Comparison of ENCODE assay signal across 8 cellular contexts in the genomic region with DNA sequence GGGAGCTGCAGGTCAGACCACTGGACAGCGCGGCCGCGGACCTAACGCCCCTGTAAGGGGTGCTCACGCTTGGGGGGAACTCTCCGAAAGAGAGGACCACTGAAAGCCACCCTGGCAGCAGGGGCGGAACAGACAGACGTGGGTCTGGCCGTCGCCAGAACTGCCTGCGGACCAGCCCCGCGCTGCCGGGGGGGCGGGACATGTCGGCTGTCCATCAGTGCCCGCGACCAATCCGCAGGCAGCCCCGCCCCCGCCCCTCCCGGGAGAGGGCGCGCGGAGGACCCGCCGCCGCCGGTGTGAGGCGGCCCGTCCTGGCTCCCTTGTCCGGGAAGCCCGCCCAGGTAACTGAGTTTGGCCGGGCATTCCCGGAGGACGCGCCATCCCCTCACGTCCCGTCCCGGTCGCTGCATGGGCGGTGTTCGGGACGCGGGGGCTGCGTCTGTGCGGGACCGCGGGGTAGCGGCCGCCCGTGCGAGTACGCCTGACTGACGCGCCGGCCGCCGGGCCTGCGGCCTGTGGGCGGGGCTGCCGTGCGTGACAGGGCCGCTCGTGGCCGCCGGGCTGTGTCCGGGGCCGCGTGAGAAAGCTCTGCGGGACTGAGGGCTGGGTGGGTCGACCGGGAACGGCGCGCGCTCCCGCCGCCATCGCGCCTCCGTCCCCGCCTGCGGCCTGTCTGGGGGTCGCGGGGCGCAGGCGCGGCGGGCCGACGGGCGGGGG. TPM values are rescaled to one million over a fixed set of nuclear protein-coding genes. Genes with fewer than 3 reads are reported as not detected.
A peak's percentile ranks its signal among the peaks of the same experiment; 100 is the strongest.
DNase-seq lines count a peak whose midpoint lies in the region; ATAC-seq, FAIRE-seq and TF ChIP-seq lines count a peak whose summit lies in the region.

No MANE protein-coding gene starts in this region.

- H3K9me3 ChIP-seq in astrocyte (ENCODE audit: insufficient read depth, low read depth, low read length): no peaks in the 10 kb centered on the region
- no peaks in the 10 kb centered on the region for H3K9me3 ChIP-seq in vagina

- H3K9me3 Mint-ChIP-seq in astrocyte (ENCODE audit: unreplicated experiment): no peaks in the 10 kb centered on the region

- H3K4me2 ChIP-seq in astrocyte (ENCODE audit: low read length): peak overlapping the region; percentile 96

- DNase-seq in NCI-H1105 (lab: John Stamatoyannopoulos, UW) (peak; percentile 88), T-helper 2 cell (peak; percentile 73 to 89 (median 77)), astrocyte (ENCODE audit: low read depth) (peak; percentile 53), hepatic stellate cell (ENCODE audit: low spot score) (peak; percentile 97), renal cortical epithelial cell (ENCODE audit: low read depth) (peak; percentile 39), vagina (ENCODE audit: extremely low spot score in 2 of 2) (no peak)

- no peak for FAIRE-seq in astrocyte (lab: Jason Lieb, UNC)

- peak; percentile 57 for ATAC-seq in HG02610 (IDR thresholded peaks at IDR 0.05; ENCODE audit: unreplicated experiment)

- TF ChIP-seq CTCF in GM12875 (IDR thresholded peaks at IDR 0.05; ENCODE audit: borderline replicate concordance, insufficient read depth, low read depth, low read length): no peak
- TF ChIP-seq CTCF in astrocyte (IDR thresholded peaks at IDR 0.05; ENCODE audit: insufficient read depth, low read depth, low read length): no peak
- TF ChIP-seq CTCF in vagina (IDR thresholded peaks at IDR 0.05): no peak

- H3K79me2 ChIP-seq in astrocyte (ENCODE audit: insufficient read depth, low read length): peaks cover 45% of the 10 kb centered on the region

- peaks cover 39% of the 10 kb centered on the region for H4K20me1 ChIP-seq in astrocyte (ENCODE audit: insufficient read depth, low read length)

- peak overlapping the region; percentile 91 for H3K27ac ChIP-seq in astrocyte (ENCODE audit: low read depth, low read length)
- peak overlapping the region; percentile 98 for H3K27ac ChIP-seq in vagina

- H3K27ac Mint-ChIP-seq in astrocyte (ENCODE audit: unreplicated experiment): no peak overlapping the region

- no peaks in the 10 kb centered on the region for H3K27me3 ChIP-seq in astrocyte (ENCODE audit: insufficient read depth, low read length)
- H3K27me3 ChIP-seq in vagina: no peaks in the 10 kb centered on the region

- H2AFZ ChIP-seq in astrocyte (ENCODE audit: low read depth, low read length): peak overlapping the region; percentile 81

- H3K4me1 ChIP-seq in astrocyte (ENCODE audit: insufficient read depth, low read length) (peaks cover 37% of the 10 kb centered on the region), vagina (peaks cover 67% of the 10 kb centered on the region)

- intact Hi-C loops in vagina (cut with DNase I): no loop called here

- peaks cover 4% of the 10 kb centered on the region for H3K36me3 Mint-ChIP-seq in astrocyte (ENCODE audit: low read depth, unreplicated experiment)

- peak overlapping the region; percentile 94 for H3K9ac ChIP-seq in astrocyte (ENCODE audit: low read length)

- peak in 1 of 2 donors; percentile 66 for TF ChIP-seq POLR2A in vagina (IDR thresholded peaks at IDR 0.05)

- H3K27me3 Mint-ChIP-seq in astrocyte (ENCODE audit: low read depth, unreplicated experiment): no peaks in the 10 kb centered on the region

- H3K36me3 ChIP-seq in astrocyte (ENCODE audit: insufficient read depth, low read length) (no peaks in the 10 kb centered on the region), vagina (no peaks in the 10 kb centered on the region)

- peaks cover 22% of the 10 kb centered on the region for H3K4me1 Mint-ChIP-seq in astrocyte (ENCODE audit: low read depth, unreplicated experiment)

- peak overlapping the region; percentile 87 for H3K4me3 Mint-ChIP-seq in astrocyte (ENCODE audit: unreplicated experiment)

- peak overlapping the region; percentile 61 for H3K4me3 ChIP-seq in GM12875 (ENCODE audit: low read depth, low read length)
- peak overlapping the region; percentile 75 for H3K4me3 ChIP-seq in astrocyte (ENCODE audit: insufficient read depth, low read depth, low read length)
- H3K4me3 ChIP-seq in vagina: peak overlapping the region; percentile 86 to 91

RNA-seq across cellular contexts. Expression of a gene that starts 0.5 kb away (rescaled TPM):
- total RNA-seq in astrocyte (99.6 and 129 TPM in 2 replicates), renal cortical epithelial cell (40.1 and 134 TPM in 2 replicates), vagina (138 TPM)

Comparison
In these comparisons a context has a peak if more than half of its experiments do, and no peak if none do; other contexts are left out.
1. DNase-seq: peak in NCI-H1105 (single experiment), T-helper 2 cell (5 of 5), astrocyte (single experiment), hepatic stellate cell (single experiment) and renal cortical epithelial cell (single experiment); none in vagina (0 of 2).
2. Peak in every context shown above with its lines, with median percentiles within 50 percentile points of each other: H3K4me3 ChIP-seq.